8 cellular contexts compared by ENCODE assay signal in genomic region chr15:83206971-83207621, GRCh38. TPM values are rescaled to one million over a fixed set of nuclear protein-coding genes. Genes with fewer than 3 reads are reported as not detected.
DNase-seq lines count a peak whose midpoint lies in the region; ATAC-seq and TF ChIP-seq lines count a peak whose summit lies in the region.

No MANE protein-coding gene starts in this region.

- TF ChIP-seq RAD21 in liver (IDR thresholded peaks at IDR 0.05): no peak

- peaks cover 8% of the 10 kb centered on the region for H3K4me1 ChIP-seq in effector memory CD4-positive, alpha-beta T cell (ENCODE audit: control insufficient read depth, insufficient read depth, low read length, poor library complexity, severe bottlenecking)
- H3K4me1 ChIP-seq in liver (ENCODE audit: control insufficient read depth in 4 of 4, insufficient read depth in 4 of 4, low read length in 3 of 4) (peaks cover 0 to 13% (median 4%) of the 10 kb centered on the region in 4 donors), stomach smooth muscle (ENCODE audit: control insufficient read depth, insufficient read depth, low read length) (peaks cover 9% of the 10 kb centered on the region)

- no peaks in the 10 kb centered on the region for H3K36me3 ChIP-seq in effector memory CD4-positive, alpha-beta T cell (ENCODE audit: control insufficient read depth, insufficient read depth, low read length)
- no peaks in the 10 kb centered on the region for H3K36me3 ChIP-seq in liver (ENCODE audit: control insufficient read depth in 4 of 4, insufficient read depth in 3 of 4, low read depth in 1 of 4, low read length in 3 of 4)
- no peaks in the 10 kb centered on the region for H3K36me3 ChIP-seq in stomach smooth muscle (ENCODE audit: control insufficient read depth in 2 of 2, insufficient read depth in 2 of 2, low read length in 2 of 2)

- peaks cover 19% of the 10 kb centered on the region for H3K36me3 Mint-ChIP-seq in T-helper 1 cell treated with Interleukin-12 subunit alpha and Interleukin-12 subunit beta and Interleukin-4 antibody, amounts not matched to agents 30 μg/mL and 1 μg/mL, for 36 hours (ENCODE audit: low read depth)

- peak overlapping the region; percentile 96 for H3K4me3 Mint-ChIP-seq in T-helper 1 cell treated with Interleukin-12 subunit alpha and Interleukin-12 subunit beta and Interleukin-4 antibody, amounts not matched to agents 30 μg/mL and 1 μg/mL, for 36 hours

- H3K27ac ChIP-seq in effector memory CD4-positive, alpha-beta T cell (ENCODE audit: insufficient read depth, low read length, poor library complexity, severe bottlenecking): no peak overlapping the region
- peak overlapping the region; percentile 33 to 48 for H3K27ac ChIP-seq in liver (ENCODE audit: low read depth in 1 of 2, low read length in 2 of 2)
- peak overlapping the region; percentile 69 for H3K27ac ChIP-seq in stomach smooth muscle (ENCODE audit: low read length)

- no peak overlapping the region for H3K9ac ChIP-seq in liver (ENCODE audit: low read depth in 1 of 2, low read length in 2 of 2)
- peak overlapping the region; percentile 80 to 84 for H3K9ac ChIP-seq in stomach smooth muscle (ENCODE audit: low read length in 2 of 2)

- peaks cover 18% of the 10 kb centered on the region for H3K27me3 ChIP-seq in effector memory CD4-positive, alpha-beta T cell (replicated peaks; ENCODE audit: control insufficient read depth, insufficient read depth, low read length, poor library complexity, severe bottlenecking)
- H3K27me3 ChIP-seq in liver (ENCODE audit: control insufficient read depth in 4 of 4, insufficient read depth in 4 of 4, low read length in 3 of 4) (peaks cover 0 to 19% (median 3%) of the 10 kb centered on the region in 4 donors), stomach smooth muscle (ENCODE audit: control insufficient read depth in 1 of 2, insufficient read depth in 2 of 2, low read length in 2 of 2) (peaks cover 2 to 4% of the 10 kb centered on the region in 2 donors)

- H3K4me3 ChIP-seq in effector memory CD4-positive, alpha-beta T cell (ENCODE audit: insufficient read depth, low read depth, low read length, poor library complexity, severe bottlenecking): peak overlapping the region; percentile 63
- H3K4me3 ChIP-seq in liver (ENCODE audit: low read depth in 1 of 3, low read length in 3 of 3): peak overlapping the region in 2 of 3 donors; percentile 21 to 72
- peak overlapping the region; percentile 82 to 85 for H3K4me3 ChIP-seq in stomach smooth muscle (ENCODE audit: low read length in 2 of 2)

- TF ChIP-seq CTCF in liver (IDR thresholded peaks at IDR 0.05; ENCODE audit: low read depth, low read length, missing input control): no peak

- H3K27ac Mint-ChIP-seq in T-helper 1 cell treated with Interleukin-12 subunit alpha and Interleukin-12 subunit beta and Interleukin-4 antibody, amounts not matched to agents 30 μg/mL and 1 μg/mL, for 36 hours: no peak overlapping the region

- DNase-seq in NCI-H2107 (lab: John Stamatoyannopoulos, UW): peak; percentile 4
- no peak for DNase-seq in NCI-H2107 treated with DMSO at 0.1 percent for 48 hours (lab: John Stamatoyannopoulos, UW; ENCODE audit: unreplicated experiment)
- no peak for DNase-seq in effector memory CD4-positive, alpha-beta T cell

- no peaks in the 10 kb centered on the region for H3K9me3 Mint-ChIP-seq in T-helper 1 cell treated with Interleukin-12 subunit alpha and Interleukin-12 subunit beta and Interleukin-4 antibody, amounts not matched to agents 30 μg/mL and 1 μg/mL, for 36 hours

- no peaks in the 10 kb centered on the region for H3K9me3 ChIP-seq in effector memory CD4-positive, alpha-beta T cell (ENCODE audit: control insufficient read depth, low read length)
- H3K9me3 ChIP-seq in liver (ENCODE audit: control insufficient read depth in 4 of 4, low read length in 3 of 4) (no peaks in the 10 kb centered on the region), stomach smooth muscle (ENCODE audit: control insufficient read depth in 2 of 2, low read length in 2 of 2) (no peaks in the 10 kb centered on the region)

- WGBS in liver: 2% methylated on average over 89 of the region's 89 CpGs

- peaks cover 42% of the 10 kb centered on the region for H3K27me3 Mint-ChIP-seq in T-helper 1 cell treated with Interleukin-12 subunit alpha and Interleukin-12 subunit beta and Interleukin-4 antibody, amounts not matched to agents 30 μg/mL and 1 μg/mL, for 36 hours (ENCODE audit: low read depth)

- peak; percentile 18 for ATAC-seq in HG02610 (IDR thresholded peaks at IDR 0.05; ENCODE audit: unreplicated experiment)
- ATAC-seq in GM19324 (IDR thresholded peaks at IDR 0.05; ENCODE audit: low FRiP score, unreplicated experiment): no peak

- peaks cover 25% of the 10 kb centered on the region for H3K4me1 Mint-ChIP-seq in T-helper 1 cell treated with Interleukin-12 subunit alpha and Interleukin-12 subunit beta and Interleukin-4 antibody, amounts not matched to agents 30 μg/mL and 1 μg/mL, for 36 hours (ENCODE audit: low read depth)

TF ChIP-seq in liver, 16 proteins besides CTCF, POLR2A, EP300 and RAD21:
- TF ChIP-seq SP1 (IDR thresholded peaks at IDR 0.05): no peak
- TF ChIP-seq HNF4A (conservative IDR thresholded peaks at IDR 0.05): no peak

RNA-seq across cellular contexts. Expression of gene HDGFL3, which starts 0.5 kb away (rescaled TPM):
- 1 to 10 TPM; 1.1 to 3.5 TPM for total RNA-seq in liver
- polyA plus RNA-seq in liver: under 1 TPM; 0.44 to 0.92 TPM

Comparison
In these comparisons a context has a peak if more than half of its experiments do, and no peak if none do; other contexts are left out.
1. H3K9ac ChIP-seq: peak in stomach smooth muscle (2 of 2); none in liver (0 of 2).
2. Peak in every context shown above with its lines, with median percentiles within 50 percentile points of each other: H3K4me3 ChIP-seq.